In the genomic region with DNA sequence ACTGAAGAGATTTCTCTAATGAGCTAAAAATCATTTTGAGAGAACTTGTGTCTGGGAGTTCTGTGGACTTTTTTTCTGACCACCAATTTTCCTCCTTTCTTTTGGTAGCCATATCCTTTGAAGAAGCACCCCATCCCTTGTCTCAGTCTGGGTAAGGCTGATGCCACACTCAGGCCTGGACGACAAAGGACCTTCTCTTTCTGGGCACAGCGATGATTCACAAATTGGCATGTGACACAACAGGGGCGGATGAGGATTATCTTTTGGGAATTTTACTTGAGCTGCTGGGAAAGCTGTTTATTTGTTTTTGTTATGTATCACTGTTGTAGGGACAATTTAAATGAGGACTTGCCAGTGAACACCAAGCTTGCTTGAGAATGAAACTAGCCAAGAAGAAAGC, we compare ENCODE assay signal across 21 cellular contexts.
DNase-seq lines count a peak whose midpoint lies in the region; ATAC-seq and TF ChIP-seq lines count a peak whose summit lies in the region.
"Had no signal": no experiment of that assay in that cellular context is flagged by ENCODE, and none has a peak within 500 bp of the region (broad histone marks: within the 10 kb centered on the region; RNA-seq: fewer than 3 reads in every experiment).

No MANE protein-coding gene starts in this region.

- TF ChIP-seq CTCF in right atrium auricular region (IDR thresholded peaks at IDR 0.05), result no peak
- no peak for TF ChIP-seq CTCF in nephron progenitor cell (IDR thresholded peaks at IDR 0.05)
- no peak for TF ChIP-seq CTCF in GM13976 (IDR thresholded peaks at IDR 0.05; ENCODE audit: borderline replicate concordance, control extremely low read depth, extremely low read depth, insufficient read depth, missing control alignments)

- ATAC-seq in left ventricle myocardium superior (no peak), HG02938 (IDR thresholded peaks at IDR 0.05; ENCODE audit: unreplicated experiment) (no peak), HG03565 (IDR thresholded peaks at IDR 0.05; ENCODE audit: unreplicated experiment) (no peak)

- no peaks in the 10 kb centered on the region for H3K9me3 Mint-ChIP-seq in nephron progenitor cell

- no peaks in the 10 kb centered on the region for H3K9me3 ChIP-seq in right atrium auricular region
- H3K9me3 ChIP-seq in adipocyte (ENCODE audit: control insufficient read depth, low read length), result no peaks in the 10 kb centered on the region
- H3K9me3 ChIP-seq: HAP-1, Peyer's patch, SJCRH30 had no signal

- no peak overlapping the region for H3K9ac ChIP-seq in adipocyte (ENCODE audit: low read length)
- H3K9ac ChIP-seq: KMS-11 had no signal

- no peak overlapping the region for H3K4me3 ChIP-seq in right atrium auricular region
- H3K4me3 ChIP-seq in adipocyte (ENCODE audit: low read length), result no peak overlapping the region
- H3K4me3 ChIP-seq: HAP-1, Peyer's patch, SJCRH30 had no signal

- no peaks in the 10 kb centered on the region for H3K36me3 Mint-ChIP-seq in nephron progenitor cell (ENCODE audit: low read depth)
- H3K36me3 Mint-ChIP-seq: CD14-positive monocyte had no signal

- no peak overlapping the region for H3K4me3 Mint-ChIP-seq in nephron progenitor cell
- H3K4me3 Mint-ChIP-seq: B cell, CD14-positive monocyte had no signal

- no peaks in the 10 kb centered on the region for H3K36me3 ChIP-seq in right atrium auricular region
- H3K36me3 ChIP-seq in adipocyte (ENCODE audit: control insufficient read depth, insufficient read depth, low read length, severe bottlenecking), result no peaks in the 10 kb centered on the region
- H3K36me3 ChIP-seq: HAP-1, Peyer's patch, SJCRH30 had no signal

- H3K27me3 ChIP-seq in right atrium auricular region (no peaks in the 10 kb centered on the region), adipocyte (replicated peaks; ENCODE audit: control insufficient read depth, insufficient read depth, low read length) (no peaks in the 10 kb centered on the region)
- H3K27me3 ChIP-seq: Peyer's patch, SJCRH30 had no signal

- H3K27ac ChIP-seq in right atrium auricular region, result peak overlapping the region; percentile 53 to 68
- H3K27ac ChIP-seq: HL-60, KMS-11, Peyer's patch, SJCRH30 had no signal

- H3K4me1 Mint-ChIP-seq in nephron progenitor cell, result no peaks in the 10 kb centered on the region
- H3K4me1 Mint-ChIP-seq: B cell, CD14-positive monocyte had no signal

- H3K27ac Mint-ChIP-seq in nephron progenitor cell, result peak overlapping the region; percentile 2
- H3K27ac Mint-ChIP-seq: B cell, CD14-positive monocyte had no signal

- peaks cover 6% of the 10 kb centered on the region for H3K27me3 Mint-ChIP-seq in nephron progenitor cell (ENCODE audit: low read depth, poor library complexity)
- H3K27me3 Mint-ChIP-seq: B cell had no signal

- H3K4me1 ChIP-seq in right atrium auricular region (peaks cover 0 to 30% of the 10 kb centered on the region in 2 donors), adipocyte (ENCODE audit: control insufficient read depth, insufficient read depth, low read length) (no peaks in the 10 kb centered on the region)
- H3K4me1 ChIP-seq: HAP-1, Peyer's patch, SJCRH30 had no signal

- DNase-seq in right atrium auricular region (ENCODE audit: low spot score) (no peak), left ventricle myocardium superior (no peak), adipocyte (ENCODE audit: low read depth) (peak; percentile 13), nephron progenitor cell (no peak), GM13976 (ENCODE audit: low spot score) (no peak), AG08396 (ENCODE audit: low spot score) (no peak)
- DNase-seq: 8988T, MV-4-11, NCI-H1105 treated with DMSO at 0.1 percent for 48 hours, NCI-H2081, NCI-H524 treated with DMSO at 0.1 percent for 48 hours, NCI-H82, Peyer's patch, SJCRH30 had no signal

- intact Hi-C loops in left ventricle myocardium superior (cut with micrococcal nuclease), result no loop called here

- in situ Hi-C loops in GM13976 (cut with MboI; ENCODE audit: low sequenced_read_pairs, unreplicated experiment), result no loop called here
